In genomic region chr11:125111341-125112234, GRCh38 we compare ENCODE assay signal across 8 cellular contexts. TPM values are rescaled to one million over a fixed set of nuclear protein-coding genes. Genes with fewer than 3 reads are reported as not detected.
DNase-seq lines count a peak whose midpoint lies in the region; ATAC-seq and TF ChIP-seq lines count a peak whose summit lies in the region.

TSS of gene TMEM218 (minus strand) at chr11:125111626. CDS start at chr11:125102241, 9,385 bp downstream.

- peaks cover 0 to 3% (median 0%) of the 10 kb centered on the region in 7 donors for H3K9me3 Mint-ChIP-seq in CD14-positive monocyte

- TF ChIP-seq CTCF in CD14-positive monocyte (IDR thresholded peaks at IDR 0.05) (no peak), left lung (IDR thresholded peaks at IDR 0.05) (no peak)

- H3K4me1 ChIP-seq in left lung = peaks cover 0 to 18% of the 10 kb centered on the region in 2 donors

- H3K4me3 ChIP-seq in left lung = peak within 1 kb of the TSS; percentile 58 to 75

- H3K27me3 Mint-ChIP-seq in CD14-positive monocyte (ENCODE audit: low read depth in 3 of 3) = peaks cover 0 to 5% (median 3%) of the 10 kb centered on the region in 3 donors

- H3K27ac ChIP-seq in left lung = peak within 1 kb of the TSS; percentile 80 to 87

- peaks cover 6 to 7% of the 10 kb centered on the region in 2 donors for H3K36me3 Mint-ChIP-seq in CD14-positive monocyte

- intact Hi-C loops in CD14-positive monocyte (cut with micrococcal nuclease) = loop anchor here (5.0 kb wide), 2 partner anchors 39 to 49 kb away; partner anchors contain the start of gene SLC37A2 (in 1 of the 2)
- intact Hi-C loops in left lung (cut with DNase I) = no loop called here

- H3K9me3 ChIP-seq in left lung = peaks cover 0 to 2% of the 10 kb centered on the region in 2 donors

- H3K27ac Mint-ChIP-seq in CD14-positive monocyte = peak within 1 kb of the TSS; percentile 89 to 99 (median 96)

- H3K27me3 ChIP-seq in left lung = no peaks in the 10 kb centered on the region

- DNase-seq in CD14-positive monocyte (ENCODE audit: low spot score) = peak; percentile 99
- peak; percentile 99 for DNase-seq in NCI-H82 (lab: John Stamatoyannopoulos, UW)
- DNase-seq in activated CD4-positive, alpha-beta T cell treated with anti-CD3 and anti-CD28 coated beads, Interleukin-2, amount 50 U/mL, for 48 hours = peak; percentile 96 to 97
- DNase-seq in dermis blood vessel endothelial cell = peak; percentile 100
- DNase-seq in left lung = peak; percentile 98 to 100
- DNase-seq in stimulated activated CD4-positive, alpha-beta T cell treated with anti-CD3 and anti-CD28 coated beads, Interleukin-2, amount 100 ng/mL, for 48 hours = peak; percentile 89 to 91

- no peaks in the 10 kb centered on the region for H3K36me3 ChIP-seq in left lung

- peaks cover 17% of the 10 kb centered on the region for H3K4me1 Mint-ChIP-seq in CD14-positive monocyte

- peak within 1 kb of the TSS; percentile 86 to 96 for H3K4me3 Mint-ChIP-seq in CD14-positive monocyte

- ATAC-seq in GM19397 (IDR thresholded peaks at IDR 0.05; ENCODE audit: unreplicated experiment) = peak; percentile 99
- ATAC-seq in HG03571 (IDR thresholded peaks at IDR 0.05; ENCODE audit: unreplicated experiment) = peak; percentile 97
- ATAC-seq in left lung = peak; percentile 100

RNA-seq across cellular contexts. Expression of gene TMEM218, which starts in this region (rescaled TPM):
- 10 to 100 TPM; 55.7 to 57.7 TPM for polyA plus RNA-seq in CD14-positive monocyte
- total RNA-seq in dermis blood vessel endothelial cell (23.1 and 24.2 TPM in 2 replicates), left lung (10 to 100 TPM; 19.9 to 28.1 TPM)

Comparison
In these comparisons a context has a peak if more than half of its experiments do, and no peak if none do; other contexts are left out.
1. Peak in every context shown above with its lines: DNase-seq, ATAC-seq, H3K4me3 ChIP-seq and H3K27ac ChIP-seq.
2. intact Hi-C loops: an anchor here in CD14-positive monocyte (5.0 kb wide); none called in left lung.